ENCODE assay signal across 17 cellular contexts in the genomic region with DNA sequence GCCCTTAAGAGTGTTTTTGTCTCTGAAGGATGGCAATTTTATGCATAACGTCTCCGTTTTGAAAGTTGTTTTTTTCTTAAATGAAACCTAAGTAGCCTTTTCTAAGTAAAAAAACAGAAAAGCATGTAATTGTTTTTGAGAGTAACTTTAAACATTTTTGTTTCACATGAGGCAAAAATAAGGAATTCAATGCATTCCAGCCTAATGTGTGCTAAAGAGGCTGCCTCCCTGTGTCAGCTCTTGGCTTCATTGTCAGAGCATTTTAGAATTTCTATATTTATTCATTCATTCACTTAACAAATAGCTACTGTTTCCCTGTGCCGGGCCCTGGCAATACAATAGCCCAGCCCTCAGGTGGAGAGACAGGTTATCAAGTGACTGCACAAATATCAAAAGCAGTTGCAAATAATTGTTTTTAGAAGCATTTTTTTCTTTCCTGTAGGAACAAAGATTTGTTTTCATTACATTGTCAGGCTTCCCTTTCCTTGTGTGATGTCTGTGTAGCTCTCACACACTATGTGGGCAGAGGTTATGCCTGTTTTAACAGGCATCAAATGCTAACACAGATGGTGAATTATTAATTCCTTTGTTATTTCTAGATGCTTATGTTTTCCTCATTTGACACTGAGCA.
DNase-seq lines count a peak whose midpoint lies in the region; ATAC-seq and TF ChIP-seq lines count a peak whose summit lies in the region.
"Had no signal": no experiment of that assay in that cellular context is flagged by ENCODE, and none has a peak within 500 bp of the region (broad histone marks: within the 10 kb centered on the region; RNA-seq: fewer than 3 reads in every experiment).

No MANE protein-coding gene starts in this region.

- TF ChIP-seq POLR2A in IMR-90 (IDR thresholded peaks at IDR 0.05; ENCODE audit: low read depth, low read length) = no peak

- H3K9me3 Mint-ChIP-seq in MCF 10A (ENCODE audit: unreplicated experiment) = no peaks in the 10 kb centered on the region
- H3K9me3 Mint-ChIP-seq: activated CD4-positive, alpha-beta memory T cell treated with anti-CD3 and anti-CD28 coated beads for 36 hours had no signal

- no peak overlapping the region for H4K5ac ChIP-seq in IMR-90 (ENCODE audit: low read depth, low read length)

- peaks cover 15% of the 10 kb centered on the region for H3K4me1 ChIP-seq in IMR-90 (ENCODE audit: control insufficient read depth, insufficient read depth, low read length)
- H3K4me1 ChIP-seq in iPS-20b (ENCODE audit: insufficient read depth, low read length) = peaks cover 19% of the 10 kb centered on the region
- H3K4me1 ChIP-seq in subcutaneous abdominal adipose tissue (ENCODE audit: control insufficient read depth in 5 of 5, insufficient read depth in 5 of 5, low read length in 5 of 5) = peaks cover 10 to 57% (median 46%) of the 10 kb centered on the region in 5 donors

- H3K27ac ChIP-seq in IMR-90 (ENCODE audit: insufficient read depth, low read length) = no peak overlapping the region
- peak overlapping the region; percentile 8 for H3K27ac ChIP-seq in iPS-20b (ENCODE audit: low read length)
- no peak overlapping the region for H3K27ac ChIP-seq in subcutaneous abdominal adipose tissue (ENCODE audit: low read depth, low read length)
- H3K27ac ChIP-seq: neutrophil, thoracic aorta, VCaP had no signal

- no peak overlapping the region for H3K4me3 ChIP-seq in IMR-90 (ENCODE audit: insufficient read depth, low read depth, low read length)
- no peak overlapping the region for H3K4me3 ChIP-seq in iPS-20b (ENCODE audit: low read length)
- H3K4me3 ChIP-seq in subcutaneous abdominal adipose tissue (ENCODE audit: low read depth in 1 of 5, low read length in 5 of 5) = peak overlapping the region in 3 of 5 donors; percentile 11 to 41 (median 29)
- H3K4me3 ChIP-seq: K562, thoracic aorta had no signal

- H2BK120ac ChIP-seq in IMR-90 (ENCODE audit: low read depth, low read length) = no peak overlapping the region

- no peak overlapping the region for H4K91ac ChIP-seq in IMR-90 (ENCODE audit: insufficient read depth, low read depth, low read length)

- H4K8ac ChIP-seq in IMR-90 (ENCODE audit: low read depth in 2 of 2, low read length in 2 of 2) = no peak overlapping the region

- H3K27me3 ChIP-seq in IMR-90 (ENCODE audit: control insufficient read depth, insufficient read depth, low read length) (no peaks in the 10 kb centered on the region), iPS-20b (ENCODE audit: insufficient read depth, low read length) (no peaks in the 10 kb centered on the region), subcutaneous abdominal adipose tissue (ENCODE audit: control insufficient read depth in 5 of 5, insufficient read depth in 4 of 5, low read length in 5 of 5) (no peaks in the 10 kb centered on the region)
- H3K27me3 ChIP-seq: neutrophil had no signal

- H3K4ac ChIP-seq in IMR-90 (ENCODE audit: low read depth, low read length) = no peak overlapping the region

- H3K9ac ChIP-seq in IMR-90 (ENCODE audit: low read depth, low read length) = no peak overlapping the region
- H3K9ac ChIP-seq in iPS-20b (ENCODE audit: low read depth, low read length) = peak overlapping the region; percentile 19; the same call in 1 of the 2 replicates
- H3K9ac ChIP-seq in subcutaneous abdominal adipose tissue (ENCODE audit: low read length in 5 of 5) = no peak overlapping the region

- in situ Hi-C loops in IMR-90 (cut with MboI; ENCODE audit: low sequenced_read_pairs) = no loop called here

- H3K23ac ChIP-seq in IMR-90 (ENCODE audit: low read depth, low read length) = no peak overlapping the region

- H3K27me3 Mint-ChIP-seq in MCF 10A (ENCODE audit: insufficient read depth, unreplicated experiment) = no peaks in the 10 kb centered on the region
- H3K27me3 Mint-ChIP-seq: activated CD4-positive, alpha-beta memory T cell treated with anti-CD3 and anti-CD28 coated beads for 36 hours had no signal

- no peak overlapping the region for H3K4me3 Mint-ChIP-seq in MCF 10A (ENCODE audit: unreplicated experiment)
- H3K4me3 Mint-ChIP-seq: activated CD4-positive, alpha-beta memory T cell treated with anti-CD3 and anti-CD28 coated beads for 36 hours had no signal

- BruUV-seq in IMR-90 (replicated peaks; lab: Mats Ljungman, UMichigan) = no TSS peak
- BruUV-seq in MCF 10A (replicated peaks; lab: Mats Ljungman, UMichigan) = no TSS peak

- peaks cover 16% of the 10 kb centered on the region for H3K4me1 Mint-ChIP-seq in MCF 10A (ENCODE audit: insufficient read depth, unreplicated experiment)

- no peak for TF ChIP-seq CTCF in IMR-90 (conservative IDR thresholded peaks at IDR 0.05; ENCODE audit: low read depth, low read length)
- no peak for TF ChIP-seq CTCF in MCF 10A (IDR thresholded peaks at IDR 0.05; ENCODE audit: unreplicated experiment)

- no peak overlapping the region for H3K56ac ChIP-seq in IMR-90 (ENCODE audit: extremely low read depth, insufficient read depth, low read length)

- dilution Hi-C loops in IMR-90 (cut with HindIII; ENCODE audit: low sequenced_read_pairs, unreplicated experiment) = no loop called here

- DNase-seq in IMR-90 (peak; percentile 11), MCF 10A (ENCODE audit: unreplicated experiment) (no peak)
- no peak for DNase-seq in activated naive CD4-positive, alpha-beta T cell treated with Interleukin-2 at 50 U/mL for 16 hours
- no peak for DNase-seq in stimulated activated CD8-positive, alpha-beta memory T cell treated with anti-CD3 and anti-CD28 coated beads, Interleukin-4, amount 100 ng/mL, for 48 hours
- DNase-seq: activated CD4-positive, alpha-beta memory T cell treated with anti-CD3 and anti-CD28 coated beads for 36 hours; amniotic stem cell; DMS153; Right ventricle myocardium superior; stimulated activated CD4-positive, alpha-beta T cell treated with anti-CD3 and anti-CD28 coated beads, Interleukin-4, amount 100 ng/mL, for 1 hour; T-helper 1 cell had no signal

- no peak overlapping the region for H2AK9ac ChIP-seq in IMR-90 (replicated peaks; ENCODE audit: low read depth, low read length, poor library complexity)

- no peak overlapping the region for H2BK15ac ChIP-seq in IMR-90 (ENCODE audit: low read depth, low read length)

- H4K20me1 ChIP-seq in IMR-90 (ENCODE audit: insufficient read depth, low read length) = peaks cover 7% of the 10 kb centered on the region; the same call in 1 of the 2 replicates

- no CpG with 5 or more reads among the region's 3 CpGs for WGBS in IMR-90 (ENCODE audit: extremely low coverage in 2 of 2, insufficient read length in 1 of 2), 2 experiments

- POLR2A ChIA-PET in IMR-90 (lab: Charles Lee; ENCODE audit: unreplicated experiment) = interaction anchor here (0.6 kb wide), 1 partner anchor 1731 kb away, joined by 3 read pairs; no protein-coding TSS in a partner anchor
- POLR2A ChIA-PET in MCF 10A (lab: Yijun Ruan, JAX) = interaction anchor here (0.5 to 1.7 kb wide), 2 partner anchors 20 to 65 kb away, joined by 3 to 4 read pairs; no protein-coding TSS in a partner anchor

- H3K36me3 ChIP-seq in IMR-90 (ENCODE audit: control insufficient read depth, insufficient read depth, low read length) (peaks cover under 1% of the 10 kb centered on the region; the same call in 1 of the 2 replicates), iPS-20b (ENCODE audit: insufficient read depth, low read depth, low read length) (peaks cover 23% of the 10 kb centered on the region; the same call in 1 of the 2 replicates), subcutaneous abdominal adipose tissue (ENCODE audit: control insufficient read depth in 5 of 5, insufficient read depth in 5 of 5, low read length in 5 of 5) (peaks cover 0 to 25% (median 10%) of the 10 kb centered on the region in 5 donors)

- peaks cover 29% of the 10 kb centered on the region for H3K36me3 Mint-ChIP-seq in MCF 10A (ENCODE audit: insufficient read depth, unreplicated experiment)

- no peak overlapping the region for H2AFZ ChIP-seq in IMR-90 (replicated peaks; ENCODE audit: low read length, poor library complexity)

- H3K9me3 ChIP-seq in IMR-90 (ENCODE audit: control insufficient read depth, insufficient read depth, low read length) (no peaks in the 10 kb centered on the region), iPS-20b (ENCODE audit: insufficient read depth, low read depth, low read length) (no peaks in the 10 kb centered on the region), subcutaneous abdominal adipose tissue (ENCODE audit: control insufficient read depth in 5 of 5, low read length in 5 of 5) (no peaks in the 10 kb centered on the region)
- H3K9me3 ChIP-seq: neutrophil, thoracic aorta had no signal

- H2BK20ac ChIP-seq in IMR-90 (ENCODE audit: low read depth, low read length) = no peak overlapping the region

- no peak overlapping the region for H2BK5ac ChIP-seq in IMR-90 (ENCODE audit: low read depth, low read length, poor library complexity, severe bottlenecking)

- H3K18ac ChIP-seq in IMR-90 (ENCODE audit: low read depth, low read length) = no peak overlapping the region

- H3K4me2 ChIP-seq in IMR-90 (ENCODE audit: low read depth, low read length) = no peak overlapping the region

- H3K27ac Mint-ChIP-seq in MCF 10A (ENCODE audit: low read depth, unreplicated experiment) = peak overlapping the region; percentile 51
- H3K27ac Mint-ChIP-seq: activated CD4-positive, alpha-beta memory T cell treated with anti-CD3 and anti-CD28 coated beads for 36 hours had no signal

- no peak for TF ChIP-seq RAD21 in IMR-90 (IDR thresholded peaks at IDR 0.05; ENCODE audit: low read length)

- H3K79me1 ChIP-seq in IMR-90 (ENCODE audit: low read depth in 1 of 2, low read length in 2 of 2) = peaks cover 0 to 36% of the 10 kb centered on the region in 2 experiments; a peak in 3 of 4 replicates

- no peak overlapping the region for H2AK5ac ChIP-seq in IMR-90 (ENCODE audit: low read depth, low read length)

- CTCF ChIA-PET in IMR-90 (lab: Yijun Ruan, JAX) = interaction anchor here (0.9 kb wide), 1 partner anchor 26 kb away, joined by 3 read pairs; no protein-coding TSS in a partner anchor
- CTCF ChIA-PET in MCF 10A (lab: Yijun Ruan, JAX) = interaction anchor here (3.1 to 13.4 kb wide), 3 partner anchors 7 to 85 kb away, joined by 16 to 369 read pairs (median 36); no protein-coding TSS in a partner anchor

- ATAC-seq in IMR-90 (ENCODE audit: low read depth) (0 out of 2 replicates have a peak, but pooled peaks have one; percentile 27), GM21825 (IDR thresholded peaks at IDR 0.05; ENCODE audit: unreplicated experiment) (no peak)
- ATAC-seq: K562 had no signal

- H3K14ac ChIP-seq in IMR-90 (replicated peaks; ENCODE audit: low read depth, low read length) = no peak overlapping the region

- intact Hi-C loops in IMR-90 (cut with micrococcal nuclease) (loop anchor here (2.0 kb wide), 1 partner anchor 65 kb away; no protein-coding TSS in a partner anchor), MCF 10A (cut with micrococcal nuclease) (no loop called here)

- peaks cover 8% of the 10 kb centered on the region for H3K9me1 ChIP-seq in IMR-90 (ENCODE audit: insufficient read depth, low read length)

TF ChIP-seq in IMR-90, 13 proteins besides CTCF, POLR2A, EP300 and RAD21 (continues in another document):
- TF ChIP-seq, protein P1, sequence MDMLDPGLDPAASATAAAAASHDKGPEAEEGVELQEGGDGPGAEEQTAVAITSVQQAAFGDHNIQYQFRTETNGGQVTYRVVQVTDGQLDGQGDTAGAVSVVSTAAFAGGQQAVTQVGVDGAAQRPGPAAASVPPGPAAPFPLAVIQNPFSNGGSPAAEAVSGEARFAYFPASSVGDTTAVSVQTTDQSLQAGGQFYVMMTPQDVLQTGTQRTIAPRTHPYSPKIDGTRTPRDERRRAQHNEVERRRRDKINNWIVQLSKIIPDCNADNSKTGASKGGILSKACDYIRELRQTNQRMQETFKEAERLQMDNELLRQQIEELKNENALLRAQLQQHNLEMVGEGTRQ (IDR thresholded peaks at IDR 0.05; ENCODE audit: low read depth, low read length) = no peak

Comparison
In these comparisons a context has a peak if more than half of its experiments do, and no peak if none do; other contexts are left out.
1. H3K4me3 ChIP-seq: peak in subcutaneous abdominal adipose tissue (3 of 5); none in IMR-90 (single experiment) and iPS-20b (single experiment).